In genomic region chr17:43341705-43342600, GRCh38 we compare ENCODE assay signal across 11 cellular contexts. TPM values are rescaled to one million over a fixed set of nuclear protein-coding genes. Genes with fewer than 3 reads are reported as not detected.
DNase-seq lines count a peak whose midpoint lies in the region; ATAC-seq and TF ChIP-seq lines count a peak whose summit lies in the region.
"Had no signal": no experiment of that assay in that cellular context is flagged by ENCODE, and none has a peak within 500 bp of the region (broad histone marks: within the 10 kb centered on the region; RNA-seq: fewer than 3 reads in every experiment).

No MANE protein-coding gene starts in this region.

- intact Hi-C loops in upper lobe of right lung (cut with DNase I), result no loop called here

- H3K36me3 ChIP-seq in mesenchymal stem cell (ENCODE audit: control insufficient read depth in 1 of 2, insufficient read depth in 2 of 2, low read depth in 1 of 2, low read length in 2 of 2) (no peaks in the 10 kb centered on the region), upper lobe of right lung (no peaks in the 10 kb centered on the region)

- H3K4ac ChIP-seq in mesenchymal stem cell (ENCODE audit: low read depth in 1 of 2, low read length in 2 of 2), result no peak overlapping the region

- no peak overlapping the region for H3K23ac ChIP-seq in mesenchymal stem cell (ENCODE audit: low read length in 2 of 2)

- no peak overlapping the region for H3K14ac ChIP-seq in mesenchymal stem cell (ENCODE audit: low read length in 2 of 2)

- no peak overlapping the region for H2BK15ac ChIP-seq in mesenchymal stem cell (ENCODE audit: low read depth, poor library complexity, severe bottlenecking)

- H3K4me2 ChIP-seq in mesenchymal stem cell (ENCODE audit: low read length, poor library complexity, severe bottlenecking), result no peak overlapping the region

- H4K91ac ChIP-seq in mesenchymal stem cell (ENCODE audit: low read length), result no peak overlapping the region

- 61% methylated on average over 7 of the region's 8 CpGs for WGBS in mesenchymal stem cell

- H3K4me3 ChIP-seq in mesenchymal stem cell (ENCODE audit: insufficient read depth in 1 of 2, low read depth in 1 of 2, low read length in 2 of 2) (peak overlapping the region in 1 of 2 experiments; percentile 54), upper lobe of right lung (no peak overlapping the region)
- H3K4me3 ChIP-seq: dorsolateral prefrontal cortex had no signal

- H3K4me1 ChIP-seq in mesenchymal stem cell (ENCODE audit: control insufficient read depth, insufficient read depth, low read depth, low read length) (peaks cover 2% of the 10 kb centered on the region), upper lobe of right lung (no peaks in the 10 kb centered on the region)

- H2AK5ac ChIP-seq in mesenchymal stem cell (ENCODE audit: low read length, severe bottlenecking), result no peak overlapping the region

- no peak overlapping the region for H4K8ac ChIP-seq in mesenchymal stem cell (ENCODE audit: low read length)

- no peak for TF ChIP-seq CTCF in upper lobe of right lung (IDR thresholded peaks at IDR 0.05)

- H3K27ac ChIP-seq in mesenchymal stem cell (ENCODE audit: low read length, poor library complexity, severe bottlenecking) (no peak overlapping the region), upper lobe of right lung (no peak overlapping the region)
- H3K27ac ChIP-seq: dorsolateral prefrontal cortex had no signal

- H3K9me3 ChIP-seq in mesenchymal stem cell (ENCODE audit: control insufficient read depth, low read length) (peaks cover 3% of the 10 kb centered on the region), upper lobe of right lung (no peaks in the 10 kb centered on the region)

- ATAC-seq in HG02610 (IDR thresholded peaks at IDR 0.05; ENCODE audit: unreplicated experiment) (peak; percentile 54), upper lobe of right lung (no peak)
- ATAC-seq: HepG2 had no signal

- H3K18ac ChIP-seq in mesenchymal stem cell (ENCODE audit: low read depth in 1 of 2, low read length in 2 of 2), result no peak overlapping the region

- H2AFZ ChIP-seq in mesenchymal stem cell (ENCODE audit: low read depth, low read length), result no peak overlapping the region

- no peaks in the 10 kb centered on the region for H3K27me3 ChIP-seq in mesenchymal stem cell (ENCODE audit: control insufficient read depth in 1 of 2, insufficient read depth in 1 of 2, low read length in 2 of 2)
- no peaks in the 10 kb centered on the region for H3K27me3 ChIP-seq in upper lobe of right lung

- H3K79me1 ChIP-seq in mesenchymal stem cell (replicated peaks; ENCODE audit: low read length, poor library complexity, severe bottlenecking), result no peaks in the 10 kb centered on the region

- DNase-seq in DMS79 (lab: John Stamatoyannopoulos, UW) (peak; percentile 35), astrocyte of the hippocampus (ENCODE audit: low read depth, low spot score) (peak; percentile 75), mesenchymal stem cell (peak; percentile 68), OCI-M2 (lab: John Stamatoyannopoulos, UW; ENCODE audit: unreplicated experiment) (no peak), HuH-7.5 (ENCODE audit: low spot score) (no peak), upper lobe of right lung (no peak)
- DNase-seq: dorsolateral prefrontal cortex, GF-D8, NCI-H2171 treated with DMSO at 0.1 percent for 48 hours had no signal

- H2BK12ac ChIP-seq in mesenchymal stem cell (ENCODE audit: low read length in 2 of 2), result no peak overlapping the region

- no peak overlapping the region for H2BK120ac ChIP-seq in mesenchymal stem cell (ENCODE audit: low read depth, low read length)

- H2BK5ac ChIP-seq in mesenchymal stem cell (ENCODE audit: low read depth, low read length, poor library complexity, severe bottlenecking), result no peak overlapping the region

- H3K9ac ChIP-seq in mesenchymal stem cell (ENCODE audit: low read length), result peak overlapping the region; percentile 60

RNA-seq across cellular contexts. Expression of gene ARL4D, which starts 56.8 kb away (rescaled TPM):
- polyA plus RNA-seq in mesenchymal stem cell (2013, experiment 1 of 2), result 8.4 TPM
- 8.7 TPM for polyA plus RNA-seq in mesenchymal stem cell (2013, experiment 2 of 2)
- 18.5 TPM for total RNA-seq in upper lobe of right lung

Comparison
In these comparisons a context has a peak if more than half of its experiments do, and no peak if none do; other contexts are left out.
1. DNase-seq: peak in DMS79 (single experiment), astrocyte of the hippocampus (single experiment) and mesenchymal stem cell (single experiment); none in OCI-M2 (single experiment), HuH-7.5 (single experiment) and upper lobe of right lung (single experiment).